Comparison of ENCODE assay signal across 9 cellular contexts in genomic region chr7:128361463-128362441, GRCh38. TPM values are rescaled to one million over a fixed set of nuclear protein-coding genes. Genes with fewer than 3 reads are reported as not detected.
A peak's percentile ranks its signal among the peaks of the same experiment; 100 is the strongest.
DNase-seq lines count a peak whose midpoint lies in the region; ATAC-seq and TF ChIP-seq lines count a peak whose summit lies in the region.
"Had no signal": no experiment of that assay in that cellular context is flagged by ENCODE, and none has a peak within 500 bp of the region (broad histone marks: within the 10 kb centered on the region; RNA-seq: fewer than 3 reads in every experiment).

PRRT4 (minus strand) TSS chr7:128361690.

- H3K9me3 ChIP-seq in GM23248 (ENCODE audit: low read depth) = no peaks in the 10 kb centered on the region
- H3K9me3 ChIP-seq in Panc1 (ENCODE audit: control insufficient read depth, insufficient read depth, low read depth, low read length) = no peaks in the 10 kb centered on the region

- H3K4me1 ChIP-seq in GM23248 (ENCODE audit: insufficient read depth) (no peaks in the 10 kb centered on the region), Panc1 (ENCODE audit: control insufficient read depth, insufficient read depth, low read length) (no peaks in the 10 kb centered on the region; the same call in 1 of the 2 replicates)

- peak within 1 kb of the TSS; percentile 50 for H3K4me2 ChIP-seq in GM23248 (ENCODE audit: unreplicated experiment)

- peak within 1 kb of the TSS in 1 of 2 donors; percentile 39 for H3K27ac Mint-ChIP-seq in activated naive CD4-positive, alpha-beta T cell treated with anti-CD3 and anti-CD28 coated beads, Interleukin-2, amount 50 U/mL, for 72 hours
- peak within 1 kb of the TSS; percentile 62 for H3K27ac Mint-ChIP-seq in progenitor cell of endocrine pancreas

- peaks cover 13% of the 10 kb centered on the region for H3K4me1 Mint-ChIP-seq in progenitor cell of endocrine pancreas (ENCODE audit: low read depth)

- in situ Hi-C loops in GM23248 (cut with MboI) (no loop called here), Panc1 (cut with HindIII; ENCODE audit: low pct_unique_long_range_greater_than_20kb, low sequenced_read_pairs) (no loop called here)

- H2AFZ ChIP-seq in GM23248 = peak within 1 kb of the TSS; percentile 54

- 0 out of 2 replicates have a peak, but pooled peaks have one; percentile 14 for TF ChIP-seq CTCF in Panc1 (IDR thresholded peaks at IDR 0.05)
- no peak for TF ChIP-seq CTCF in progenitor cell of endocrine pancreas (IDR thresholded peaks at IDR 0.05; ENCODE audit: unreplicated experiment)

- peaks cover 93% of the 10 kb centered on the region for H3K27me3 Mint-ChIP-seq in progenitor cell of endocrine pancreas

- CTCF ChIA-PET in Panc1 (lab: Charles Lee) = no interaction called here

- peak; percentile 78 for DNase-seq in AG08396 (ENCODE audit: low spot score)
- peak; percentile 60 for DNase-seq in GM23248
- no peak for DNase-seq in Panc1 (ENCODE audit: low read depth, low spot score)
- peak in 1 of 2 donors; percentile 45 for DNase-seq in activated naive CD4-positive, alpha-beta T cell treated with anti-CD3 and anti-CD28 coated beads, Interleukin-2, amount 50 U/mL, for 72 hours (ENCODE audit: low spot score in 2 of 2)
- DNase-seq in left cardiac atrium = peak; percentile 53
- DNase-seq in progenitor cell of endocrine pancreas (ENCODE audit: low spot score, unreplicated experiment) = peak; percentile 35
- no peak for DNase-seq in DMS79 treated with DMSO at 0.1 percent for 48 hours (lab: John Stamatoyannopoulos, UW)
- no peak for DNase-seq in H4 (ENCODE audit: low spot score)

- no peaks in the 10 kb centered on the region for H3K9me2 ChIP-seq in GM23248 (ENCODE audit: insufficient read depth)

- WGBS in GM23248 (ENCODE audit: low coverage in 1 of 2, low lambda C conversion rate in 2 of 2, missing lambda C conversion rate in 2 of 2), 2 experiments = 1 to 2% methylated on average over 28 to 80 of the region's 84 CpGs

- H4K20me1 ChIP-seq in GM23248 (ENCODE audit: insufficient read depth) = no peaks in the 10 kb centered on the region

- H3K9me3 Mint-ChIP-seq in activated naive CD4-positive, alpha-beta T cell treated with anti-CD3 and anti-CD28 coated beads, Interleukin-2, amount 50 U/mL, for 72 hours = no peaks in the 10 kb centered on the region
- no peaks in the 10 kb centered on the region for H3K9me3 Mint-ChIP-seq in progenitor cell of endocrine pancreas (ENCODE audit: low read depth)

- intact Hi-C loops in Panc1 (cut with micrococcal nuclease; ENCODE audit: unreplicated experiment) (no loop called here), left cardiac atrium (cut with DNase I) (no loop called here)

- H3K27ac ChIP-seq in GM23248 (no peak within 1 kb of the TSS), Panc1 (ENCODE audit: low read length) (no peak within 1 kb of the TSS)

- H3K36me3 ChIP-seq in GM23248 (ENCODE audit: low read depth) (no peaks in the 10 kb centered on the region), Panc1 (ENCODE audit: control insufficient read depth, insufficient read depth, low read length) (no peaks in the 10 kb centered on the region)

- H3K36me3 Mint-ChIP-seq in activated naive CD4-positive, alpha-beta T cell treated with anti-CD3 and anti-CD28 coated beads, Interleukin-2, amount 50 U/mL, for 72 hours = peaks cover 0 to 8% of the 10 kb centered on the region in 2 donors
- no peaks in the 10 kb centered on the region for H3K36me3 Mint-ChIP-seq in progenitor cell of endocrine pancreas (ENCODE audit: insufficient read depth)

- H3K27me3 ChIP-seq in GM23248 (replicated peaks; ENCODE audit: insufficient read depth) (peaks cover 67% of the 10 kb centered on the region), Panc1 (ENCODE audit: control insufficient read depth, insufficient read depth, low read length) (peaks cover 24% of the 10 kb centered on the region)

- BruUV-seq in Panc1 (replicated peaks; lab: Mats Ljungman, UMichigan) = no TSS peak

- H3F3A ChIP-seq in GM23248 (ENCODE audit: insufficient read depth) = peaks cover 12% of the 10 kb centered on the region; the same call in 1 of the 2 replicates

- POLR2A ChIA-PET in Panc1 (lab: Charles Lee) = no interaction called here

- H3K4me3 ChIP-seq in GM23248 = peak within 1 kb of the TSS; percentile 66
- H3K4me3 ChIP-seq in Panc1 (ENCODE audit: low read depth in 2 of 2, low read length in 2 of 2) = peak within 1 kb of the TSS; percentile 47 to 53

- no peaks in the 10 kb centered on the region for H3K79me2 ChIP-seq in GM23248 (ENCODE audit: insufficient read depth)

- peak within 1 kb of the TSS; percentile 68 for H3K4me3 Mint-ChIP-seq in progenitor cell of endocrine pancreas (ENCODE audit: low read depth)

- ATAC-seq in Panc1 (peak; percentile 76), left cardiac atrium (peak; percentile 69 to 86)
- peak; percentile 44 to 58 for ATAC-seq in activated naive CD4-positive, alpha-beta T cell treated with anti-CD3 and anti-CD28 coated beads, Interleukin-2, amount 50 U/mL, for 72 hours

- no peak within 1 kb of the TSS for H3K9ac ChIP-seq in GM23248

RNA-seq across cellular contexts. Expression of gene PRRT4, which starts in this region (rescaled TPM):
- total RNA-seq in GM23248 (2014; rRNA removed; shearing (Covaris generic)) = not detected in 2 replicates
- polyA plus RNA-seq in GM23248 (2016; fragmentation: Nextera tagmentation; extraction: Ambion mirVana) = not detected in 2 replicates
- total RNA-seq in Panc1 (2021; ENCODE audit: unreplicated experiment) (0.77 TPM), left cardiac atrium (1 to 10 TPM; 1.8 to 7.1 TPM), progenitor cell of endocrine pancreas (0.86 and 2.9 TPM in 2 replicates)
- polyA plus RNA-seq in Panc1 (2012; ENCODE audit: insufficient read length) = 0.73 TPM
- under 1 TPM in 1 of 2 donors, not detected in 1; 0.27 TPM for total RNA-seq in activated naive CD4-positive, alpha-beta T cell treated with anti-CD3 and anti-CD28 coated beads, Interleukin-2, amount 50 U/mL, for 72 hours
- 0.21 TPM in 1 of 2 replicates, not detected in the other for total RNA-seq in H4 (2014; rRNA removed; shearing (Covaris generic))
- total RNA-seq: lung microvascular endothelial cell had no signal

Comparison
In these comparisons a context has a peak if more than half of its experiments do, and no peak if none do; other contexts are left out.
1. Peak in DNase-seq, H3K4me3 ChIP-seq and H3K4me2 ChIP-seq in GM23248; RNA of the gene not detected or under 1 TPM.
2. Peak in ATAC-seq and H3K4me3 ChIP-seq in Panc1; RNA of the gene not detected or under 1 TPM.
3. Peak in ATAC-seq in activated naive CD4-positive, alpha-beta T cell treated with anti-CD3 and anti-CD28 coated beads, Interleukin-2, amount 50 U/mL, for 72 hours; RNA of the gene not detected or under 1 TPM.
4. DNase-seq: peak in AG08396 (single experiment), left cardiac atrium (single experiment) and progenitor cell of endocrine pancreas (single experiment); none in Panc1 (single experiment), DMS79 treated with DMSO at 0.1 percent for 48 hours (single experiment) and H4 (single experiment).
5. Peak in every context shown above with its lines, with median percentiles within 50 percentile points of each other: ATAC-seq.